Comparison of ENCODE assay signal across 30 cellular contexts in the genomic region with DNA sequence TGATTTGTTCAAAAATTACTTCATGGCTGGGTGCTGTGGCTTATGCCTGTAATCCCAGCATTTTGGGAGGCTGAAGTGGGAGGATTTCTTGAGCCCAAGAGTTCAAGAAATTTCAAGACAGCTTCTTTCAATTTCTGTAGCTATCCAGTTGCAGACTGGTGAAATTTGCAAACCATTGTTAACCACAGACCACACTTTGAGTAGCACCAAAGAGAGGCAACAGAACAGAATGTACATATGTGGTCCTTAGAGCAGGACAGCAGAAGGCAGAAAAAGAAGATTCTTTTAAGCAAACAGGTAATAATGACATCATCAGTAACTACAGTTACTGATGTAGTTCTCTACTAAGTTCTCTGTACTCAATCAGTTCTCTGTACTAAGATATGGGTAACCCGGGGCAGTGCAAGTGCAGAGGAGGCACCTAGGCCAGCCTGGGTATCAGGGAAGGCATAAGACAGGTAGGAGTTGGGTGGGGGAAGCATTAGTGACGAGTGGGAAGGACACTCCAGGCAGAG. TPM values are rescaled to one million over a fixed set of nuclear protein-coding genes. Genes with fewer than 3 reads are reported as not detected.
"Had no signal": no experiment of that assay in that cellular context is flagged by ENCODE, and none has a peak within 500 bp of the region (broad histone marks: within the 10 kb centered on the region; RNA-seq: fewer than 3 reads in every experiment).

No MANE protein-coding gene starts in this region.

- FAIRE-seq: islet of Langerhans had no signal

- H3K27me3 ChIP-seq: gastroesophageal sphincter, neutrophil, stomach, suprapubic skin, tibial nerve, uterus had no signal

- H3K9me3 ChIP-seq: gastroesophageal sphincter, neutrophil, stomach, suprapubic skin, tibial nerve, uterus had no signal

- H3K9ac ChIP-seq: parathyroid adenoma had no signal

- H3K4me1 ChIP-seq: gastroesophageal sphincter, parathyroid adenoma, stomach, suprapubic skin, tibial nerve, uterus had no signal

- ATAC-seq: activated CD8-positive, alpha-beta memory T cell treated with anti-CD3 and anti-CD28 coated beads, Interleukin-2, amount 10 ng/mL, durations not matched to agents 7 days and 5 days; activated CD8-positive, alpha-beta T cell treated with anti-CD3 and anti-CD28 coated beads for 36 hours; activated naive CD8-positive, alpha-beta T cell treated with anti-CD3 and anti-CD28 coated beads, Interleukin-2, amount 50 U/mL, for 24 hours; gastroesophageal sphincter; right cardiac atrium; stimulated activated effector memory CD8-positive, alpha-beta T cell treated with anti-CD3 and anti-CD28 coated beads, Interleukin-12 subunit alpha, Interleukin-12 subunit beta, amount 100 ng/mL, for 72 hours had no signal

- DNase-seq: activated CD4-positive, alpha-beta T cell treated with anti-CD3 and anti-CD28 coated beads, Interleukin-2, amount 10 ng/mL, durations not matched to agents 7 days and 5 days; activated CD4-positive, CD25-positive, alpha-beta regulatory T cell treated with anti-CD3 and anti-CD28 coated beads, Interleukin-2, amount 50 U/mL, for 72 hours; activated CD8-positive, alpha-beta memory T cell treated with anti-CD3 and anti-CD28 coated beads, Interleukin-2, amount 10 ng/mL, durations not matched to agents 7 days and 5 days; activated CD8-positive, alpha-beta T cell treated with anti-CD3 and anti-CD28 coated beads for 36 hours; activated effector memory CD4-positive, alpha-beta T cell treated with anti-CD3 and anti-CD28 coated beads, Interleukin-2, amount 50 U/mL, for 16 hours; activated naive CD4-positive, alpha-beta T cell treated with anti-CD3 and anti-CD28 coated beads, Interleukin-2, amount 50 U/mL, for 16 hours; activated naive CD8-positive, alpha-beta T cell treated with anti-CD3 and anti-CD28 coated beads, Interleukin-2, amount 50 U/mL, for 24 hours; activated T-cell treated with anti-CD3 and anti-CD28 coated beads for 4 hours; anterior cingulate cortex; caudate nucleus; dermis blood vessel endothelial cell; effector memory CD4-positive, alpha-beta T cell; head of caudate nucleus; hypothalamus; right cardiac atrium; stimulated activated CD4-positive, alpha-beta T cell treated with anti-CD3 and anti-CD28 coated beads, Interleukin-2, amount 100 ng/mL, for 24 hours; stomach; uterus had no signal

- H3K4me3 ChIP-seq: gastroesophageal sphincter, skin epidermis, stomach, suprapubic skin, tibial nerve, uterus had no signal

- H3K27ac ChIP-seq: gastroesophageal sphincter, neutrophil, parathyroid adenoma, skin epidermis, stomach, suprapubic skin, tibial nerve, uterus, VCaP had no signal

- H2AFZ ChIP-seq: parathyroid adenoma had no signal

- H3K79me2 ChIP-seq: parathyroid adenoma had no signal

- H3K36me3 ChIP-seq: gastroesophageal sphincter, neutrophil, stomach, suprapubic skin, tibial nerve, uterus had no signal

RNA-seq across cellular contexts. Expression of a gene that starts 5.5 kb away (rescaled TPM):
- total RNA-seq: activated CD4-positive, alpha-beta T cell treated with anti-CD3 and anti-CD28 coated beads, Interleukin-2, amount 10 ng/mL, durations not matched to agents 7 days and 5 days; activated CD8-positive, alpha-beta memory T cell treated with anti-CD3 and anti-CD28 coated beads, Interleukin-2, amount 10 ng/mL, durations not matched to agents 7 days and 5 days; activated CD8-positive, alpha-beta T cell treated with anti-CD3 and anti-CD28 coated beads for 36 hours; dermis blood vessel endothelial cell; lower leg skin; pulmonary artery endothelial cell; right cardiac atrium; stomach; suprapubic skin; tibial nerve had no signal
- polyA plus RNA-seq: right cardiac atrium had no signal

RNA-seq across cellular contexts. Expression of a gene that starts 28.3 kb away (rescaled TPM):
- total RNA-seq: activated CD4-positive, alpha-beta T cell treated with anti-CD3 and anti-CD28 coated beads, Interleukin-2, amount 10 ng/mL, durations not matched to agents 7 days and 5 days; activated CD8-positive, alpha-beta memory T cell treated with anti-CD3 and anti-CD28 coated beads, Interleukin-2, amount 10 ng/mL, durations not matched to agents 7 days and 5 days; activated CD8-positive, alpha-beta T cell treated with anti-CD3 and anti-CD28 coated beads for 36 hours; dermis blood vessel endothelial cell; gastroesophageal sphincter; lower leg skin; pulmonary artery endothelial cell; right cardiac atrium; stomach; suprapubic skin; tibial nerve; uterus had no signal
- polyA plus RNA-seq: esophagus, right cardiac atrium, stomach had no signal
